ENCODE assay signal across 6 cellular contexts in genomic region chr16:383326-384020, GRCh38. TPM values are rescaled to one million over a fixed set of nuclear protein-coding genes. Genes with fewer than 3 reads are reported as not detected.
DNase-seq lines count a peak whose midpoint lies in the region; ATAC-seq and TF ChIP-seq lines count a peak whose summit lies in the region.

No MANE protein-coding gene starts in this region.

- no TSS peak for BruUV-seq in PC-3 (replicated peaks; lab: Mats Ljungman, UMichigan)

- intact Hi-C loops in PC-3 (cut with micrococcal nuclease), result no loop called here
- intact Hi-C loops in esophagus muscularis mucosa (cut with DNase I), result no loop called here

- TF ChIP-seq POLR2A in esophagus muscularis mucosa (IDR thresholded peaks at IDR 0.05; ENCODE audit: low read depth), result no peak

- H3K27ac ChIP-seq in PC-3 (ENCODE audit: low read length) (peak overlapping the region; percentile 64), esophagus muscularis mucosa (replicated peaks in 1 of 4) (peak overlapping the region in 3 of 4 donors; percentile 0 to 59 (median 48))

- no peak for TF ChIP-seq EP300 in esophagus muscularis mucosa (IDR thresholded peaks at IDR 0.05)

- DNase-seq in COLO668 (lab: John Stamatoyannopoulos, UW; ENCODE audit: unreplicated experiment) (peak; percentile 77), PC-3 (peak; percentile 85), esophagus muscularis mucosa (ENCODE audit: extremely low spot score) (no peak), Kasumi-1 (lab: John Stamatoyannopoulos, UW) (no peak)
- peak; percentile 69 for DNase-seq in stimulated activated CD8-positive, alpha-beta memory T cell treated with anti-CD3 and anti-CD28 coated beads, Interleukin-4, amount 100 ng/mL, for 48 hours

- H3K9me2 ChIP-seq in PC-3 (replicated peaks; ENCODE audit: low read length), result no peaks in the 10 kb centered on the region

- CTCF ChIA-PET in PC-3 (lab: Charles Lee), result interaction anchor here (0.6 kb wide), 1 partner anchor 9 kb away, joined by 4 read pairs; no protein-coding TSS in a partner anchor

- 60% methylated on average over 31 of the region's 33 CpGs for WGBS in esophagus muscularis mucosa

- H3K36me3 ChIP-seq in PC-3 (ENCODE audit: low read depth, low read length), result no peaks in the 10 kb centered on the region
- no peaks in the 10 kb centered on the region for H3K36me3 ChIP-seq in esophagus muscularis mucosa

- TF ChIP-seq CTCF in PC-3 (conservative IDR thresholded peaks at IDR 0.05; ENCODE audit: low read depth, low read length), result no peak
- TF ChIP-seq CTCF in esophagus muscularis mucosa (IDR thresholded peaks at IDR 0.05), result no peak

- H3K4me1 ChIP-seq in PC-3 (ENCODE audit: insufficient read depth, low read length) (peaks cover 14% of the 10 kb centered on the region), esophagus muscularis mucosa (peaks cover 30 to 72% (median 57%) of the 10 kb centered on the region in 4 donors)

- ATAC-seq in PC-3 (peak; percentile 58), GM19467 (IDR thresholded peaks at IDR 0.05; ENCODE audit: unreplicated experiment) (no peak)

- H3K9me3 ChIP-seq in PC-3 (ENCODE audit: low read length) (no peaks in the 10 kb centered on the region), esophagus muscularis mucosa (no peaks in the 10 kb centered on the region)

- no peaks in the 10 kb centered on the region for H3F3A ChIP-seq in PC-3 (ENCODE audit: low read length, unreplicated experiment)

- peak overlapping the region; percentile 66 for H2AFZ ChIP-seq in PC-3 (ENCODE audit: low read length)

- no peaks in the 10 kb centered on the region for H4K20me1 ChIP-seq in PC-3 (ENCODE audit: low read length)

- H3K4me3 ChIP-seq in PC-3 (ENCODE audit: low read length) (peak overlapping the region; percentile 86), esophagus muscularis mucosa (peak overlapping the region; percentile 68 to 98 (median 94))

- H3K27me3 ChIP-seq in PC-3 (ENCODE audit: low read length), result no peaks in the 10 kb centered on the region
- H3K27me3 ChIP-seq in esophagus muscularis mucosa, result no peaks in the 10 kb centered on the region

- POLR2A ChIA-PET in PC-3 (lab: Charles Lee; ENCODE audit: unreplicated experiment), result no interaction called here

- H3K79me2 ChIP-seq in PC-3 (ENCODE audit: low read length), result peaks cover 22% of the 10 kb centered on the region

- H3K9ac ChIP-seq in PC-3 (ENCODE audit: low read length), result peak overlapping the region; percentile 78

- peak overlapping the region; percentile 94 for H3K4me2 ChIP-seq in PC-3 (ENCODE audit: low read length)

RNA-seq across cellular contexts. Expression of gene PGAP6, which starts 1.7 kb away (rescaled TPM):
- 40.8 and 56.5 TPM in 2 replicates for total RNA-seq in PC-3 (2014; rRNA removed)
- 10 to 100 TPM; 32.8 to 53.5 (median 46.3) TPM for total RNA-seq in esophagus muscularis mucosa

RNA-seq across cellular contexts. Expression of gene MRPL28, which starts 13.1 kb away (rescaled TPM):
- total RNA-seq in PC-3 (2014; rRNA removed) (154 and 206 TPM in 2 replicates), esophagus muscularis mucosa (10 to 100 TPM; 53.6 to 93.8 (median 69.5) TPM)

RNA-seq across cellular contexts. Expression of gene NME4, which starts 13.5 kb away (rescaled TPM):
- total RNA-seq in PC-3 (2014; rRNA removed) (182 and 207 TPM in 2 replicates), esophagus muscularis mucosa (100 to 1,000 TPM; 114 to 158 (median 124) TPM)

RNA-seq across cellular contexts. Expression of gene DECR2, which starts 18.2 kb away (rescaled TPM):
- total RNA-seq in PC-3 (2014; rRNA removed) (19.8 and 22.3 TPM in 2 replicates), esophagus muscularis mucosa (10 to 100 TPM; 11.8 to 18.3 (median 17.4) TPM)

RNA-seq across cellular contexts. Expression of gene AXIN1, which starts 30.9 kb away (rescaled TPM):
- total RNA-seq in PC-3 (2014; rRNA removed), result 26.9 and 50.8 TPM in 2 replicates
- total RNA-seq in esophagus muscularis mucosa, result 10 to 100 TPM; 24.1 to 56.2 (median 44.1) TPM

Comparison
In these comparisons a context has a peak if more than half of its experiments do, and no peak if none do; other contexts are left out.
1. DNase-seq: peak in COLO668 (single experiment), PC-3 (single experiment) and stimulated activated CD8-positive, alpha-beta memory T cell treated with anti-CD3 and anti-CD28 coated beads, Interleukin-4, amount 100 ng/mL, for 48 hours (single experiment); none in esophagus muscularis mucosa (single experiment) and Kasumi-1 (0 of 2).